13 cellular contexts compared by ENCODE assay signal in the genomic region with DNA sequence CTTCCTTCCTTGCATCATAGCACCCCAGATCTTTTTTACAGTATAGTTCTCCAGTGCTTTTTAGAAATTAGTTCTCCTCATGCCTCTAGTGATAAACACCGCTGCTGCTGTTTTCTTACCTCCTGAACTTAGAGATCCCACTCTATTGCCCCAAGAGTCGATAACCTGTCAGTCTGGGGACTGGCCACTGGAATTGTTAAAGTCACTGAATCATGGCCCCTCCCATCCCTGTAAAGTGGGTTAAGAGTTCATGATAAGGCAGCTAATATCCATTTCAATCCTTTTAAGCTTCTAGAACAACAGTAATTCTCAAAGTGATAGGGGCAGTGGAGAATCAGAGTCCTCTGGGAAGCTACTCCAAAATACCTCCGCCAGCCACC. TPM values are rescaled to one million over a fixed set of nuclear protein-coding genes. Genes with fewer than 3 reads are reported as not detected.
DNase-seq lines count a peak whose midpoint lies in the region; ATAC-seq and TF ChIP-seq lines count a peak whose summit lies in the region.
"Had no signal": no experiment of that assay in that cellular context is flagged by ENCODE, and none has a peak within 500 bp of the region (broad histone marks: within the 10 kb centered on the region; RNA-seq: fewer than 3 reads in every experiment).

No MANE protein-coding gene starts in this region.

- peaks cover 15% of the 10 kb centered on the region; the same call in 1 of the 2 replicates for H3F3A ChIP-seq in GM23338 (replicated peaks; ENCODE audit: low read depth)

- no peaks in the 10 kb centered on the region for H3K9me3 ChIP-seq in muscle layer of colon (ENCODE audit: low read length)
- H3K9me3 ChIP-seq: suprapubic skin had no signal

- no peak overlapping the region for H3K4me2 ChIP-seq in GM23338

- H3K79me2 ChIP-seq in ACC112 (ENCODE audit: control insufficient read depth, insufficient read depth, low read length, unreplicated experiment) (peaks cover 30% of the 10 kb centered on the region), GM23338 (replicated peaks; ENCODE audit: insufficient read depth) (peaks cover 24% of the 10 kb centered on the region)

- no peak overlapping the region for H3K9ac ChIP-seq in muscle layer of colon (ENCODE audit: low read length)

- ATAC-seq in GM23338 (no peak), GM21367 (IDR thresholded peaks at IDR 0.05; ENCODE audit: unreplicated experiment) (no peak)
- ATAC-seq in activated T-helper 17 cell treated with anti-CD3 and anti-CD28 coated beads, Interleukin-2, amount 50 U/mL, for 72 hours (replicated peaks), result no peak

- DNase-seq in GM23338 (ENCODE audit: low spot score), result no peak
- no peak for DNase-seq in ecto neural progenitor cell (ENCODE audit: low spot score)
- DNase-seq in caudate nucleus (lab: John Stamatoyannopoulos, UW), result no peak
- DNase-seq in NCI-H1092 treated with DMSO at 0.1 percent for 48 hours (lab: John Stamatoyannopoulos, UW), result no peak
- DNase-seq: NCI-H1105; stimulated activated CD4-positive, alpha-beta T cell treated with anti-CD3 and anti-CD28 coated beads, Interleukin-4, amount 100 ng/mL, for 1 hour had no signal

- H3K36me3 ChIP-seq in ACC112 (ENCODE audit: insufficient read depth, low read length) (no peaks in the 10 kb centered on the region), GM23338 (ENCODE audit: insufficient read depth) (no peaks in the 10 kb centered on the region), muscle layer of colon (ENCODE audit: insufficient read depth, low read length) (no peaks in the 10 kb centered on the region)
- H3K36me3 ChIP-seq: suprapubic skin had no signal

- H2AFZ ChIP-seq in ACC112 (ENCODE audit: low read length, unreplicated experiment) (no peak overlapping the region), GM23338 (no peak overlapping the region)

- peaks cover 30% of the 10 kb centered on the region for H3K27me3 Mint-ChIP-seq in GM23338 (ENCODE audit: insufficient read depth, low read depth, poor library complexity)
- no peaks in the 10 kb centered on the region for H3K27me3 Mint-ChIP-seq in activated T-helper 17 cell treated with anti-CD3 and anti-CD28 coated beads, Interleukin-2, amount 50 U/mL, for 72 hours

- H3K27me3 ChIP-seq in ACC112 (ENCODE audit: insufficient read depth, low read length) (no peaks in the 10 kb centered on the region), GM23338 (ENCODE audit: insufficient read depth) (peaks cover 41% of the 10 kb centered on the region), muscle layer of colon (ENCODE audit: control insufficient read depth in 1 of 2, insufficient read depth in 2 of 2, low read length in 2 of 2) (no peaks in the 10 kb centered on the region)
- H3K27me3 ChIP-seq: suprapubic skin had no signal

- peak overlapping the region; percentile 85 for H3K4me3 Mint-ChIP-seq in GM23338
- peak overlapping the region; percentile 93 for H3K4me3 Mint-ChIP-seq in activated T-helper 17 cell treated with anti-CD3 and anti-CD28 coated beads, Interleukin-2, amount 50 U/mL, for 72 hours

- H3K4me3 ChIP-seq in ACC112 (ENCODE audit: low read depth, low read length) (peak overlapping the region; percentile 85; the same call in 1 of the 2 replicates), GM23338 (no peak overlapping the region), muscle layer of colon (ENCODE audit: low read depth in 1 of 2, low read length in 2 of 2) (no peak overlapping the region)

- peaks cover 7% of the 10 kb centered on the region; the same call in 1 of the 2 replicates for H4K20me1 ChIP-seq in GM23338 (replicated peaks; ENCODE audit: insufficient read depth)

- H3K27ac ChIP-seq in ACC112 (ENCODE audit: low read depth, low read length) (peak overlapping the region; percentile 75; the same call in 1 of the 2 replicates), GM23338 (ENCODE audit: low read depth) (no peak overlapping the region), muscle layer of colon (ENCODE audit: low read depth, low read length) (peak overlapping the region; percentile 71), caudate nucleus (ENCODE audit: low read depth, low read length) (no peak overlapping the region)

- H3K36me3 Mint-ChIP-seq in GM23338 (ENCODE audit: low read depth), result peaks cover 5% of the 10 kb centered on the region; the same call in 1 of the 3 replicates
- peaks cover 25% of the 10 kb centered on the region for H3K36me3 Mint-ChIP-seq in activated T-helper 17 cell treated with anti-CD3 and anti-CD28 coated beads, Interleukin-2, amount 50 U/mL, for 72 hours (ENCODE audit: low read depth)

- peaks cover 14% of the 10 kb centered on the region for H3K9me3 Mint-ChIP-seq in GM23338
- H3K9me3 Mint-ChIP-seq in activated T-helper 17 cell treated with anti-CD3 and anti-CD28 coated beads, Interleukin-2, amount 50 U/mL, for 72 hours, result peaks cover 9% of the 10 kb centered on the region

- no peak overlapping the region for H3K27ac Mint-ChIP-seq in GM23338
- peak overlapping the region; percentile 86 for H3K27ac Mint-ChIP-seq in activated T-helper 17 cell treated with anti-CD3 and anti-CD28 coated beads, Interleukin-2, amount 50 U/mL, for 72 hours

- peaks cover 11% of the 10 kb centered on the region for H3K9me2 ChIP-seq in GM23338 (ENCODE audit: insufficient read depth)

- H3K4me1 Mint-ChIP-seq in GM23338, result peaks cover 25% of the 10 kb centered on the region
- H3K4me1 Mint-ChIP-seq in activated T-helper 17 cell treated with anti-CD3 and anti-CD28 coated beads, Interleukin-2, amount 50 U/mL, for 72 hours, result peaks cover 23% of the 10 kb centered on the region

- TF ChIP-seq CTCF in GM23338 (conservative IDR thresholded peaks at IDR 0.05; ENCODE audit: low read depth in 2 of 2), result no peak

- H3K4me1 ChIP-seq in ACC112 (ENCODE audit: control insufficient read depth, insufficient read depth, low read length, unreplicated experiment) (peaks cover 31% of the 10 kb centered on the region), GM23338 (ENCODE audit: insufficient read depth) (peaks cover 17% of the 10 kb centered on the region), muscle layer of colon (ENCODE audit: insufficient read depth, low read length) (peaks cover 32% of the 10 kb centered on the region)

TF ChIP-seq in GM23338, 12 proteins besides CTCF, POLR2A, EP300 and RAD21:
- no peak for TF ChIP-seq EZH2phosphoT487 (IDR thresholded peaks at IDR 0.05; ENCODE audit: unreplicated experiment)
- no peak for TF ChIP-seq CREB1 (CRISPR knock-in tag; IDR thresholded peaks at IDR 0.05; ENCODE audit: low read depth)
- TF ChIP-seq JUNB (IDR thresholded peaks at IDR 0.05; ENCODE audit: unreplicated experiment), result no peak
- TF ChIP-seq ZNF331 (CRISPR knock-in tag; IDR thresholded peaks at IDR 0.05; ENCODE audit: low read depth), result no peak

RNA-seq across cellular contexts. Expression of gene SMARCD2, which starts 1.8 kb away (rescaled TPM):
- total RNA-seq in GM23338 (2014; rRNA removed; shearing (Covaris generic)), result 121 and 133 TPM in 2 replicates
- 34.9 and 36.4 TPM in 2 replicates for polyA plus RNA-seq in GM23338 (2016; fragmentation: Nextera tagmentation; extraction: Ambion mirVana)
- total RNA-seq in activated T-helper 17 cell treated with anti-CD3 and anti-CD28 coated beads, Interleukin-2, amount 50 U/mL, for 72 hours, result 100 to 1,000 TPM in 1 of 2 donors, 10 to 100 TPM in 1; 82.7 to 112 TPM

RNA-seq across cellular contexts. Expression of gene FTSJ3, which starts 16.8 kb away (rescaled TPM):
- total RNA-seq in GM23338 (2014; rRNA removed; shearing (Covaris generic)), result 48.4 and 61.5 TPM in 2 replicates
- 28.1 and 29.2 TPM in 2 replicates for polyA plus RNA-seq in GM23338 (2016; fragmentation: Nextera tagmentation; extraction: Ambion mirVana)
- 10 to 100 TPM; 36.3 to 74.1 TPM for total RNA-seq in activated T-helper 17 cell treated with anti-CD3 and anti-CD28 coated beads, Interleukin-2, amount 50 U/mL, for 72 hours

RNA-seq across cellular contexts. Expression of gene PSMC5, which starts 17.1 kb away (rescaled TPM):
- total RNA-seq in GM23338 (2014; rRNA removed; shearing (Covaris generic)), result 93.1 and 105 TPM in 2 replicates
- 186 and 199 TPM in 2 replicates for polyA plus RNA-seq in GM23338 (2016; fragmentation: Nextera tagmentation; extraction: Ambion mirVana)
- 100 to 1,000 TPM; 102 to 172 TPM for total RNA-seq in activated T-helper 17 cell treated with anti-CD3 and anti-CD28 coated beads, Interleukin-2, amount 50 U/mL, for 72 hours

RNA-seq across cellular contexts. Expression of gene CSH2, which starts 29.2 kb away (rescaled TPM):
- not detected in 2 replicates for total RNA-seq in GM23338 (2014; rRNA removed; shearing (Covaris generic))
- 0.37 and 0.43 TPM in 2 replicates for polyA plus RNA-seq in GM23338 (2016; fragmentation: Nextera tagmentation; extraction: Ambion mirVana)
- 1 to 10 TPM; 2.3 to 3.5 TPM for total RNA-seq in activated T-helper 17 cell treated with anti-CD3 and anti-CD28 coated beads, Interleukin-2, amount 50 U/mL, for 72 hours
- total RNA-seq: chondrocyte, omental fat pad, suprapubic skin had no signal

RNA-seq across cellular contexts. Expression of gene GH2, which starts 37.5 kb away (rescaled TPM):
- 0.27 and 0.59 TPM in 2 replicates for total RNA-seq in GM23338 (2014; rRNA removed; shearing (Covaris generic))
- 2.3 TPM in 2 replicates for polyA plus RNA-seq in GM23338 (2016; fragmentation: Nextera tagmentation; extraction: Ambion mirVana)
- not detected for total RNA-seq in activated T-helper 17 cell treated with anti-CD3 and anti-CD28 coated beads, Interleukin-2, amount 50 U/mL, for 72 hours
- total RNA-seq: chondrocyte, omental fat pad, suprapubic skin had no signal

Comparison
In these comparisons a context has a peak if more than half of its experiments do, and no peak if none do; other contexts are left out.
1. H3K27ac ChIP-seq: peak in ACC112 (single experiment) and muscle layer of colon (single experiment); none in GM23338 (single experiment) and caudate nucleus (single experiment).